In the genomic region with DNA sequence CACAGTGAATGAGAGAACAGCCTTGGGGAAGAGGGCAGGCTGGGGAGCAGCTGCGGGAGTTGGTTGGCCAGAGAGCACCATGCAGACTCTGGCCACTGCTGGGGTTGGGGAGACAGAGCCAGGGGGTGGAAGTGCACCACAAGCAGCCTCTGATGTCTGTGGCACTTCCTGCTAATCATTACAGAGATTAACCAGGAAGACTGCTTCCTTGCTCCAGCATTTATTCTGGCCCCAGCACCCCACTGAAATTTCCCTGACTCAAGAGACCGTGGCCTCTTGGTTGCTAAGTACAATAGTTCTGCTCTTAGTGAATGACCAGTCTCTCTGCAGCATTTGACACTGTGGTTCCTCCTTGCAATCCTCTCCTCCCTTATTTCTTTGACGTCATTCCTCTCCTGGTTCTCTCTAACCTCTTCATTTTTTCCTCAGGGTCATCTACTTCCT, we compare ENCODE assay signal across 1 cellular context.
TF ChIP-seq lines count a peak whose summit lies in the region.

No MANE protein-coding gene starts in this region.

TF ChIP-seq in IMR-90, 13 proteins besides CTCF, POLR2A, EP300 and RAD21 (continued from another document):
- TF ChIP-seq, protein P1, sequence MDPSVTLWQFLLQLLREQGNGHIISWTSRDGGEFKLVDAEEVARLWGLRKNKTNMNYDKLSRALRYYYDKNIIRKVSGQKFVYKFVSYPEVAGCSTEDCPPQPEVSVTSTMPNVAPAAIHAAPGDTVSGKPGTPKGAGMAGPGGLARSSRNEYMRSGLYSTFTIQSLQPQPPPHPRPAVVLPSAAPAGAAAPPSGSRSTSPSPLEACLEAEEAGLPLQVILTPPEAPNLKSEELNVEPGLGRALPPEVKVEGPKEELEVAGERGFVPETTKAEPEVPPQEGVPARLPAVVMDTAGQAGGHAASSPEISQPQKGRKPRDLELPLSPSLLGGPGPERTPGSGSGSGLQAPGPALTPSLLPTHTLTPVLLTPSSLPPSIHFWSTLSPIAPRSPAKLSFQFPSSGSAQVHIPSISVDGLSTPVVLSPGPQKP (IDR thresholded peaks at IDR 0.05; ENCODE audit: borderline replicate concordance, low read depth, low read length), result no peak
- TF ChIP-seq RCOR1 (IDR thresholded peaks at IDR 0.05; ENCODE audit: insufficient replicate concordance, low read length), result no peak
- TF ChIP-seq MAZ (IDR thresholded peaks at IDR 0.05; ENCODE audit: borderline replicate concordance, low read depth, low read length), result no peak
- TF ChIP-seq CHD1 (IDR thresholded peaks at IDR 0.05; ENCODE audit: low read depth, low read length), result no peak
- TF ChIP-seq MXI1 (IDR thresholded peaks at IDR 0.05; ENCODE audit: borderline replicate concordance, low read depth, low read length), result no peak
- TF ChIP-seq NFE2L2 (IDR thresholded peaks at IDR 0.05; ENCODE audit: low read depth, low read length), result no peak
- no peak for TF ChIP-seq SMC3 (IDR thresholded peaks at IDR 0.05; ENCODE audit: low read depth, low read length)
